ENCODE assay signal across 10 cellular contexts in genomic region chr14:101820283-101820798, GRCh38. TPM values are rescaled to one million over a fixed set of nuclear protein-coding genes. Genes with fewer than 3 reads are reported as not detected.
DNase-seq lines count a peak whose midpoint lies in the region; ATAC-seq, FAIRE-seq and TF ChIP-seq lines count a peak whose summit lies in the region.
"Had no signal": no experiment of that assay in that cellular context is flagged by ENCODE, and none has a peak within 500 bp of the region (broad histone marks: within the 10 kb centered on the region; RNA-seq: fewer than 3 reads in every experiment).

No MANE protein-coding gene starts in this region.

- DNase-seq in CD14-positive monocyte (ENCODE audit: low spot score) (no peak), HepG2 (ENCODE audit: low spot score) (no peak), NCI-H774 (lab: John Stamatoyannopoulos, UW) (no peak), ureter (ENCODE audit: low spot score) (no peak), nucleus accumbens (lab: John Stamatoyannopoulos, UW) (no peak), NCI-H1048 (lab: John Stamatoyannopoulos, UW) (no peak)
- DNase-seq in activated CD4-positive, alpha-beta memory T cell treated with anti-CD3 and anti-CD28 coated beads for 36 hours: peak; percentile 66
- DNase-seq: tibial artery had no signal

- no peak for TF ChIP-seq CTCF in CD14-positive monocyte (IDR thresholded peaks at IDR 0.05)
- no peak for TF ChIP-seq CTCF in HepG2 (CRISPR knock-in tag; IDR thresholded peaks at IDR 0.05)

- TF ChIP-seq EP300 in HepG2 (IDR thresholded peaks at IDR 0.05; ENCODE audit: low read depth in 2 of 2, low read length in 2 of 2) (no peak), HepG2 (CRISPR knock-in tag; IDR thresholded peaks at IDR 0.05; ENCODE audit: borderline replicate concordance) (no peak)

- H3K27ac ChIP-seq in HepG2 (ENCODE audit: extremely low read length, insufficient read depth, low read length): no peak overlapping the region
- H3K27ac ChIP-seq: C4-2B, tibial artery had no signal

- BruUV-seq in HepG2 (replicated peaks; lab: Mats Ljungman, UMichigan): TSS peak; percentile 8

- H3K79me2 ChIP-seq in HepG2 (ENCODE audit: insufficient read depth, low read length): peaks cover 70% of the 10 kb centered on the region

- no peaks in the 10 kb centered on the region for H3K9me3 Mint-ChIP-seq in CD14-positive monocyte
- no peaks in the 10 kb centered on the region for H3K9me3 Mint-ChIP-seq in activated CD4-positive, alpha-beta memory T cell treated with anti-CD3 and anti-CD28 coated beads for 36 hours

- H3K9me3 ChIP-seq in HepG2 (ENCODE audit: low read length): no peaks in the 10 kb centered on the region
- H3K9me3 ChIP-seq: tibial artery had no signal

- in situ Hi-C loops in HepG2 (cut with HindIII; ENCODE audit: extremely low pct_ligation_motif_present, low pct_unique_long_range_greater_than_20kb): no loop called here

- H3K4me3 Mint-ChIP-seq in CD14-positive monocyte: no peak overlapping the region
- peak overlapping the region; percentile 75 for H3K4me3 Mint-ChIP-seq in activated CD4-positive, alpha-beta memory T cell treated with anti-CD3 and anti-CD28 coated beads for 36 hours

- TF ChIP-seq POLR2A in HepG2 (IDR thresholded peaks at IDR 0.05; ENCODE audit: insufficient read depth in 1 of 2, low read depth in 2 of 2, low read length in 2 of 2): no peak

- H3K4me3 ChIP-seq in HepG2 (replicated peaks in 1 of 3; ENCODE audit: insufficient read depth in 1 of 3, low read depth in 2 of 3, low read length in 3 of 3): no peak overlapping the region
- H3K4me3 ChIP-seq: tibial artery had no signal

- H3K27me3 Mint-ChIP-seq in CD14-positive monocyte (ENCODE audit: low read depth in 3 of 3): no peaks in the 10 kb centered on the region
- H3K27me3 Mint-ChIP-seq in activated CD4-positive, alpha-beta memory T cell treated with anti-CD3 and anti-CD28 coated beads for 36 hours: no peaks in the 10 kb centered on the region

- H3K4me1 ChIP-seq in HepG2 (ENCODE audit: insufficient read depth, low read length): no peaks in the 10 kb centered on the region

- intact Hi-C loops in CD14-positive monocyte (cut with micrococcal nuclease): loop anchor here in 1 of 2 donors (10.0 kb wide), 1 partner anchor 54 kb away; no protein-coding TSS in a partner anchor
- intact Hi-C loops in activated CD4-positive, alpha-beta memory T cell treated with anti-CD3 and anti-CD28 coated beads for 36 hours (cut with micrococcal nuclease): loop anchor here (2.0 to 5.0 kb wide), 4 partner anchors 128 to 1753 kb away; partner anchors contain the start of genes EVL, HSP90AA1 and WDR20
- intact Hi-C loops in HepG2 (cut with micrococcal nuclease; ENCODE audit: unreplicated experiment): no loop called here

- no peaks in the 10 kb centered on the region for H3K27me3 ChIP-seq in HepG2 (ENCODE audit: control insufficient read depth in 1 of 2, insufficient read depth in 2 of 2, low read length in 2 of 2)
- H3K27me3 ChIP-seq: tibial artery had no signal

- TF ChIP-seq RAD21 in HepG2 (CRISPR knock-in tag; IDR thresholded peaks at IDR 0.05): no peak

- WGBS in HepG2 (ENCODE audit: low lambda C conversion rate): 94% methylated on average over 10 of the region's 10 CpGs

- ATAC-seq in GM19397 (IDR thresholded peaks at IDR 0.05; ENCODE audit: unreplicated experiment): peak; percentile 34
- no peak for ATAC-seq in HepG2

- CTCF ChIA-PET in activated CD4-positive, alpha-beta memory T cell treated with anti-CD3 and anti-CD28 coated beads for 36 hours (lab: Charles Lee): interaction anchor here (0.6 to 3.0 kb wide), 10 partner anchors 11 to 113 kb away, joined by 3 to 15 read pairs (median 4); no protein-coding TSS in a partner anchor
- CTCF ChIA-PET in HepG2 (lab: Yijun Ruan, JAX; ENCODE audit: low intra/inter-chr PET ratio, low total read pairs): no interaction called here

- 0 out of 2 replicates have a peak, but pooled peaks cover 2% of the 10 kb centered on the region for H4K20me1 ChIP-seq in HepG2 (ENCODE audit: insufficient read depth, low read length)

- no peak overlapping the region for H3K9ac ChIP-seq in HepG2 (ENCODE audit: insufficient read depth, low read depth, low read length)

- no peak overlapping the region for H2AFZ ChIP-seq in HepG2 (ENCODE audit: low read length)

- H3K27ac Mint-ChIP-seq in CD14-positive monocyte: peak overlapping the region; percentile 42 to 87 (median 66)
- peak overlapping the region; percentile 99 for H3K27ac Mint-ChIP-seq in activated CD4-positive, alpha-beta memory T cell treated with anti-CD3 and anti-CD28 coated beads for 36 hours

- no peak for FAIRE-seq in HepG2 (lab: Jason Lieb, UNC)

- H3K36me3 ChIP-seq in HepG2 (replicated peaks in 1 of 2; ENCODE audit: control insufficient read depth in 1 of 2, insufficient read depth in 2 of 2, low read length in 2 of 2): peaks cover 6 to 30% of the 10 kb centered on the region in 2 experiments

- peaks cover 51% of the 10 kb centered on the region for H3K4me1 Mint-ChIP-seq in CD14-positive monocyte
- H3K4me1 Mint-ChIP-seq in activated CD4-positive, alpha-beta memory T cell treated with anti-CD3 and anti-CD28 coated beads for 36 hours (ENCODE audit: low read depth): peaks cover 82% of the 10 kb centered on the region

- POLR2A ChIA-PET in activated CD4-positive, alpha-beta memory T cell treated with anti-CD3 and anti-CD28 coated beads for 36 hours (lab: Charles Lee): interaction anchor here (0.8 to 4.7 kb wide), 4 partner anchors 10 to 60 kb away, joined by 3 to 68 read pairs (median 14); no protein-coding TSS in a partner anchor
- POLR2A ChIA-PET in HepG2 (lab: Yijun Ruan, JAX): interaction anchor here (1.5 kb wide), 1 partner anchor 11 kb away, joined by 3 read pairs; no protein-coding TSS in a partner anchor

- H3K36me3 Mint-ChIP-seq in CD14-positive monocyte: peaks cover 40 to 41% of the 10 kb centered on the region in 2 donors
- peaks cover 54% of the 10 kb centered on the region for H3K36me3 Mint-ChIP-seq in activated CD4-positive, alpha-beta memory T cell treated with anti-CD3 and anti-CD28 coated beads for 36 hours

- no peak overlapping the region for H3K4me2 ChIP-seq in HepG2 (ENCODE audit: low read depth, low read length)

TF ChIP-seq in HepG2, 621 proteins besides CTCF, POLR2A, EP300 and RAD21 (continues in another document):
- TF ChIP-seq GATAD2A (CRISPR knock-in tag; IDR thresholded peaks at IDR 0.05) (no peak), ZNF574 (CRISPR knock-in tag; IDR thresholded peaks at IDR 0.05) (no peak), MBD4 (IDR thresholded peaks at IDR 0.05; ENCODE audit: borderline replicate concordance, low read length) (no peak), ZNF382 (CRISPR knock-in tag; IDR thresholded peaks at IDR 0.05; ENCODE audit: borderline replicate concordance) (no peak), KLF16 (CRISPR knock-in tag; IDR thresholded peaks at IDR 0.05) (no peak), ZNF431 (CRISPR knock-in tag; IDR thresholded peaks at IDR 0.05; ENCODE audit: borderline replicate concordance, low read depth) (no peak)

RNA-seq across cellular contexts. Expression of gene PPP2R5C, which starts 58.8 kb away (rescaled TPM):
- polyA plus RNA-seq in CD14-positive monocyte (10 to 100 TPM; 61.9 to 64.0 TPM), HepG2 (2011; rRNA removed) (68.1 and 78.5 TPM in 2 replicates)
- total RNA-seq in activated CD4-positive, alpha-beta memory T cell treated with anti-CD3 and anti-CD28 coated beads for 36 hours: 100 to 1,000 TPM; 252 to 268 TPM
- total RNA-seq in HepG2 (2016; rRNA removed; fragmentation: Illumina TruSeq; extraction: Trizol) (74.3 and 94.8 TPM in 2 replicates), ureter (155 TPM)
- 82.8 and 86.5 TPM in 2 replicates for total RNA-seq in HepG2 (2016; cell fraction: cytosol; rRNA removed; fragmentation: Illumina TruSeq; extraction: Trizol; ENCODE audit: low read depth)
- total RNA-seq in HepG2 (2016; cell fraction: insoluble cytoplasmic fraction; rRNA removed; fragmentation: Illumina TruSeq; extraction: Trizol): 71.4 and 92.2 TPM in 2 replicates
- 125 and 142 TPM in 2 replicates for total RNA-seq in HepG2 (2016; cell fraction: membrane; rRNA removed; fragmentation: Illumina TruSeq; extraction: Trizol)
- total RNA-seq in HepG2 (2016; cell fraction: nucleus; rRNA removed; fragmentation: Illumina TruSeq; extraction: Trizol): 51.6 and 56.6 TPM in 2 replicates
- polyA plus RNA-seq in HepG2 (2011; cell fraction: cytosol; rRNA removed): 38.4 and 55.1 TPM in 2 replicates
- 57.2 and 60.5 TPM in 2 replicates for polyA plus RNA-seq in HepG2 (2011; cell fraction: nucleus; rRNA removed)
- 61.1 and 92.0 TPM in 2 replicates for polyA plus RNA-seq in HepG2 (2012)
- 97.1 and 105 TPM in 2 replicates for polyA plus RNA-seq in HepG2 (2016; cell fraction: cytosol; fragmentation: Illumina TruSeq; extraction: Trizol; ENCODE audit: low read depth)
- 87.9 and 89.9 TPM in 2 replicates for polyA plus RNA-seq in HepG2 (2016; cell fraction: insoluble cytoplasmic fraction; fragmentation: Illumina TruSeq; extraction: Trizol; ENCODE audit: low read depth)
- 110 and 121 TPM in 2 replicates for polyA plus RNA-seq in HepG2 (2016; cell fraction: membrane; fragmentation: Illumina TruSeq; extraction: Trizol; ENCODE audit: low read depth)
- polyA plus RNA-seq in HepG2 (2016; cell fraction: nucleus; fragmentation: Illumina TruSeq; extraction: Trizol; ENCODE audit: insufficient read depth, low read depth): 63.8 and 64.0 TPM in 2 replicates
- polyA minus RNA-seq in HepG2 (2011; rRNA and poly(A)+ RNA removed; ENCODE audit: low replicate concordance): 69.0 and 106 TPM in 2 replicates
- polyA minus RNA-seq in HepG2 (2011; cell fraction: cytosol; rRNA and poly(A)+ RNA removed): 67.1 and 70.9 TPM in 2 replicates
- 110 and 115 TPM in 2 replicates for polyA minus RNA-seq in HepG2 (2011; cell fraction: nucleus; rRNA and poly(A)+ RNA removed)
